ENCODE assay signal across 8 cellular contexts in the genomic region with DNA sequence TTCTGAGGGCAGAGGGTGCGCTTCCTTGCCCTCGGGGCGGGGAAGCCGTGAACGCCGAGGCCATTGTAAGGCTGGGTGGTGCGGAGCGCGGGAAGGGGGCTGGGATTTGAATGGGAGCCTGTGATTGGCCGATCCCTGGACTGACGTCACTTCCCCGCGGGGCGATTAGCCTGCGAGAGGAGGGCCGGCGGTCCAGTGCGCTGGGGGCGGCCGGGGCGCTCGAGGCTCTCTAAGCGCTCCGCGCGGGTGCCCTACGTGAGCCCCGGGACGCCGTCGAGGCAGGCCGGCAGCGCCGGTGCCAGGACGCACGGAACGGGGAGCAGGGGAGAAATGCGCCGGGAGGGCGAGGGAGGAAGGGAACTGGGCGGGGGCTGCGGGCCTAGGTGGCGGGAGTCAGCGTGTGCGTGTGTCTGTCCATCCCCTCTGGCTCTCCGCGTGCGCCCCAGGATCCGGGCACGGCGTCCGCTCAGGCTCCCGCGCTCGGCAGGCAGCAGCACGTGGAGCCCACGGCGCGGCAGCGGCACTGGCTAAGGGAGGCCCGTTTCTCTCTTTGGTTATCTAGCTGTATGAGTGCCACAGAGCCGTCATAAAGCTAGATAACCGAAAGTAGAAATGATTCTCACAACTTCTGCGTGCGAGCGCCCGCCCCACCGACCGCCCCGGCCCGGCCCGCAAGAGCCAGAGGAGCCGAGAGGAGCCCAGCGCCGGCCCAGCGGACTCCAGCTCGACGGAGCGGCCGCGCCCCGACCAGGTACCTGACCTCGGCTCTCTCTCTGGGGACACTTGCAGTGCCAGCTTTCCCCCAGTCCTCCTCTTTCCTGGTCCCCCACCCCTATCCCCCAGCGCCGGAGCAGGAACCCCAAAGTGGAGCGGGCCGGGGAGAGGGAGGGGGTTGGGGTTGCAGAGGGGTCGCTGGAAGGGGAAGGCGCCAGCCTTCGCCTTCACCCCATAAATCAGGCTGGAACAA. TPM values are rescaled to one million over a fixed set of nuclear protein-coding genes. Genes with fewer than 3 reads are reported as not detected.
DNase-seq lines count a peak whose midpoint lies in the region; ATAC-seq and TF ChIP-seq lines count a peak whose summit lies in the region.

No MANE protein-coding gene starts in this region.

- DNase-seq in Ammon's horn (ENCODE audit: low spot score), result peak; percentile 83
- peak; percentile 64 for DNase-seq in HS-5 (ENCODE audit: low read depth)
- no peak for DNase-seq in activated B cell treated with CpG ODN at 0.5 μM for 24 hours
- no peak for DNase-seq in T-helper 1 cell
- DNase-seq in ureter (ENCODE audit: low spot score), result no peak

- POLR2A ChIA-PET in activated B cell treated with CpG ODN at 0.5 μM for 24 hours (lab: Charles Lee), result interaction anchor here (0.7 to 1.2 kb wide), 2 partner anchors 40 to 64 kb away, joined by 3 to 6 read pairs; no protein-coding TSS in a partner anchor

- peaks cover 75% of the 10 kb centered on the region for H3K27me3 Mint-ChIP-seq in activated B cell treated with CpG ODN at 0.5 μM for 24 hours

- H3K27ac Mint-ChIP-seq in activated B cell treated with CpG ODN at 0.5 μM for 24 hours, result no peak overlapping the region

- H3K27ac ChIP-seq in layer of hippocampus (ENCODE audit: low read depth, low read length), result peak overlapping the region; percentile 18

- peaks cover 21% of the 10 kb centered on the region for H3K4me1 Mint-ChIP-seq in activated B cell treated with CpG ODN at 0.5 μM for 24 hours

- peak overlapping the region; percentile 38 for H3K4me3 Mint-ChIP-seq in activated B cell treated with CpG ODN at 0.5 μM for 24 hours

- H3K9me3 Mint-ChIP-seq in activated B cell treated with CpG ODN at 0.5 μM for 24 hours, result no peaks in the 10 kb centered on the region

- no peaks in the 10 kb centered on the region for H3K36me3 Mint-ChIP-seq in activated B cell treated with CpG ODN at 0.5 μM for 24 hours (ENCODE audit: low read depth)

- CTCF ChIA-PET in activated B cell treated with CpG ODN at 0.5 μM for 24 hours (lab: Charles Lee), result interaction anchor here (1.0 to 1.3 kb wide), 3 partner anchors 9 to 47 kb away, joined by 3 to 7 read pairs (median 7); no protein-coding TSS in a partner anchor

- peak; percentile 28 for ATAC-seq in activated B cell treated with CpG ODN at 0.5 μM for 24 hours (ENCODE audit: low read depth)
- ATAC-seq in GM19023 (IDR thresholded peaks at IDR 0.05; ENCODE audit: unreplicated experiment), result no peak
- no peak for ATAC-seq in GM21529 (IDR thresholded peaks at IDR 0.05; ENCODE audit: unreplicated experiment)

- H3K27me3 ChIP-seq in layer of hippocampus (ENCODE audit: control insufficient read depth, insufficient read depth, low read length), result peaks cover 68% of the 10 kb centered on the region

- TF ChIP-seq CTCF in activated B cell treated with CpG ODN at 0.5 μM for 24 hours (IDR thresholded peaks at IDR 0.05), result no peak

- intact Hi-C loops in activated B cell treated with CpG ODN at 0.5 μM for 24 hours (cut with micrococcal nuclease), result loop anchor here (2.0 kb wide), 1 partner anchor 41 kb away; no protein-coding TSS in a partner anchor

RNA-seq across cellular contexts. Expression of a gene that starts 33.1 kb away (rescaled TPM):
- 116 and 144 TPM in 2 replicates for total RNA-seq in activated B cell treated with CpG ODN at 0.5 μM for 24 hours
- 64.8 TPM for total RNA-seq in ureter

Comparison
In these comparisons a context has a peak if more than half of its experiments do, and no peak if none do; other contexts are left out.
1. DNase-seq: peak in Ammon's horn (single experiment) and HS-5 (single experiment); none in activated B cell treated with CpG ODN at 0.5 μM for 24 hours (single experiment), T-helper 1 cell (0 of 5) and ureter (single experiment).